ENCODE assay signal across 1 cellular context in genomic region chr21:44302573-44303401, GRCh38.
TF ChIP-seq lines count a peak whose summit lies in the region.
"Not testable (repeated sequence)": the region's sequence is repeated elsewhere in the genome, so short reads cannot be mapped to it uniquely, and the experiment has no call there.

No MANE protein-coding gene starts in this region.

TF ChIP-seq in HepG2, 621 proteins besides CTCF, POLR2A, EP300 and RAD21 (continued from another document and continues in another):
- TF ChIP-seq DZIP1 (CRISPR knock-in tag; IDR thresholded peaks at IDR 0.05) (0 out of 2 replicates have a peak, but pooled peaks have one; percentile 44), MXI1 (IDR thresholded peaks at IDR 0.05; ENCODE audit: borderline replicate concordance, low read depth, low read length) (peak; percentile 32; the same call in 1 of the 3 replicates), SIN3A (IDR thresholded peaks at IDR 0.05; ENCODE audit: borderline replicate concordance, low read depth, low read length) (peak; percentile 24; the same call in 1 of the 2 replicates), KDM1A (CRISPR knock-in tag; IDR thresholded peaks at IDR 0.05) (peak; percentile 77), TARDBP (CRISPR knock-in tag; IDR thresholded peaks at IDR 0.05) (peak; percentile 31; the same call in 1 of the 2 replicates), IRF2 (CRISPR knock-in tag; IDR thresholded peaks at IDR 0.05) (0 out of 2 replicates have a peak, but pooled peaks have one; percentile 8), HNF1B (CRISPR knock-in tag; IDR thresholded peaks at IDR 0.05) (peak; percentile 50; the same call in 1 of the 2 replicates), BORCS8-MEF2B (CRISPR knock-in tag; IDR thresholded peaks at IDR 0.05) (peak; percentile 24; the same call in 1 of the 2 replicates), FOXC1 (CRISPR knock-in tag; IDR thresholded peaks at IDR 0.05; ENCODE audit: borderline replicate concordance) (peak; percentile 40; the same call in 1 of the 2 replicates), MLX (CRISPR knock-in tag; IDR thresholded peaks at IDR 0.05) (0 out of 2 replicates have a peak, but pooled peaks have one; percentile 22), ZBTB38 (CRISPR knock-in tag; IDR thresholded peaks at IDR 0.05) (0 out of 2 replicates have a peak, but pooled peaks have one; percentile 37), GMEB1 (CRISPR knock-in tag; IDR thresholded peaks at IDR 0.05; ENCODE audit: borderline replicate concordance) (0 out of 2 replicates have a peak, but pooled peaks have one; percentile 14), PAX8 (CRISPR knock-in tag; IDR thresholded peaks at IDR 0.05; ENCODE audit: borderline replicate concordance) (0 out of 2 replicates have a peak, but pooled peaks have one; percentile 48), ZNF331 (CRISPR knock-in tag; IDR thresholded peaks at IDR 0.05) (peak; percentile 65; the same call in 1 of the 2 replicates), ARID4A (CRISPR knock-in tag; IDR thresholded peaks at IDR 0.05; ENCODE audit: borderline replicate concordance) (peak; percentile 42; the same call in 1 of the 2 replicates), SALL1 (CRISPR knock-in tag; IDR thresholded peaks at IDR 0.05) (peak; percentile 60; the same call in 1 of the 2 replicates), ZNF556 (CRISPR knock-in tag; IDR thresholded peaks at IDR 0.05; ENCODE audit: borderline replicate concordance) (peak; percentile 65; the same call in 1 of the 2 replicates), SAP130 (CRISPR knock-in tag; IDR thresholded peaks at IDR 0.05; ENCODE audit: low read depth) (peak; percentile 77), POGK (CRISPR knock-in tag; conservative IDR thresholded peaks at IDR 0.05) (0 out of 2 replicates have a peak, but pooled peaks have one; percentile 27), IRF9 (CRISPR knock-in tag; IDR thresholded peaks at IDR 0.05; ENCODE audit: borderline replicate concordance) (0 out of 2 replicates have a peak, but pooled peaks have one; percentile 9), CEBPB (IDR thresholded peaks at IDR 0.05; ENCODE audit: borderline replicate concordance, low read depth, low read length) (peak; percentile 73), ESRRA (CRISPR knock-in tag; IDR thresholded peaks at IDR 0.05; ENCODE audit: low read depth) (peak; percentile 58; the same call in 1 of the 2 replicates), ZNF121 (CRISPR knock-in tag; IDR thresholded peaks at IDR 0.05) (peak; percentile 75), FOXA1 (CRISPR knock-in tag; IDR thresholded peaks at IDR 0.05) (0 out of 2 replicates have a peak, but pooled peaks have one; percentile 21), ASH2L (IDR thresholded peaks at IDR 0.05; ENCODE audit: insufficient read length, low read depth, low read length) (peak; percentile 28), PPARG (CRISPR knock-in tag; conservative IDR thresholded peaks at IDR 0.05) (0 out of 2 replicates have a peak, but pooled peaks have one; percentile 37), ZNF761 (CRISPR knock-in tag; conservative IDR thresholded peaks at IDR 0.05) (peak; percentile 48; the same call in 1 of the 2 replicates), FOXO4 (CRISPR knock-in tag; conservative IDR thresholded peaks at IDR 0.05) (0 out of 2 replicates have a peak, but pooled peaks have one; percentile 76), RARA (CRISPR knock-in tag; IDR thresholded peaks at IDR 0.05) (peak; percentile 43), ZNF543 (CRISPR knock-in tag; IDR thresholded peaks at IDR 0.05) (peak; percentile 61; the same call in 1 of the 2 replicates), SOX13 (CRISPR knock-in tag; conservative IDR thresholded peaks at IDR 0.05 in 1 of 2, IDR thresholded peaks at IDR 0.05 in 1 of 2) (0 out of 4 replicates have a peak, but pooled peaks of 1 of the 2 experiments have one; percentile 28), FOXK1 (CRISPR knock-in tag; IDR thresholded peaks at IDR 0.05; ENCODE audit: borderline replicate concordance, low read depth) (peak; percentile 56; the same call in 1 of the 2 replicates), ZNF564 (CRISPR knock-in tag; IDR thresholded peaks at IDR 0.05) (0 out of 2 replicates have a peak, but pooled peaks have one; percentile 15), STAG1 (CRISPR knock-in tag; IDR thresholded peaks at IDR 0.05) (peak; percentile 46), HOMEZ (CRISPR knock-in tag; IDR thresholded peaks at IDR 0.05; ENCODE audit: low read depth) (peak; percentile 33; the same call in 1 of the 2 replicates), BCL3 (CRISPR knock-in tag; IDR thresholded peaks at IDR 0.05) (0 out of 2 replicates have a peak, but pooled peaks have one; percentile 49)
- not testable (repeated sequence) for TF ChIP-seq FOXA1, SOX13 (IDR thresholded peaks at IDR 0.05)
